Comparison of ENCODE assay signal across 16 cellular contexts in the genomic region with DNA sequence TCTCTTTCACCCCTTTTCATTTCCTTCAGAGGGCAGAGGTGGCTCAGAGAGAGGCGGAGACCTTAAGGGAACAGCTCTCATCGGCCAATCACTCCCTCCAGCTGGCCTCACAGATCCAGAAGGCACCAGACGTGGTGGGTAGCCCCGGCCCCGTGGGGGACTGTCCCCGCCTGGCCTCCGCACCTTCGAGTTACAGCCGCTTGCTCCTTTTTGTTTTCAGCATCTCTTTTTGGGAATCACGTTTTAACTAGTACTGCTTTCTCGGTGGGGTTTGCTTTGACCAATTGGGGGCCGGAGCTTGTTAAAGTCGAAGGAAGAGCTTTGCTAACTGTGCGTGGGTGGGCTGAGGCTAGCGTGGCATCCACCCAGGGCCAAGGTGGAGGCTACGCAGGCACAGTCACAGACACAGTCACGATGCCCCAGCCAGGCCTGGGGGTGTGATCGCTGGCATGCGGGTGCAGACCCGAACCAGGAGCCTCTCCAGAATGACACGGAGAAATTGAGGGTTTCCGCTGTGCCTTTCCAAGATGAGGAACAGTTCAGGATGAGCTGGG.
A peak's percentile ranks its signal among the peaks of the same experiment; 100 is the strongest.
DNase-seq lines count a peak whose midpoint lies in the region; ATAC-seq, FAIRE-seq and TF ChIP-seq lines count a peak whose summit lies in the region.
"Had no signal": no experiment of that assay in that cellular context is flagged by ENCODE, and none has a peak within 500 bp of the region (broad histone marks: within the 10 kb centered on the region; RNA-seq: fewer than 3 reads in every experiment).

No MANE protein-coding gene starts in this region.

- H3K4ac ChIP-seq in H1 (replicated peaks; ENCODE audit: insufficient read length, low read depth, low read length), result no peak overlapping the region

- 0 out of 2 replicates have a peak overlapping the region, but pooled peaks have one; percentile 44 for H2BK5ac ChIP-seq in H1 (ENCODE audit: low read depth, low read length)

- H2BK12ac ChIP-seq in H1 (ENCODE audit: low read depth, low read length), result no peak overlapping the region

- no peak for TF ChIP-seq RAD21 in H1 (IDR thresholded peaks at IDR 0.05 in 1 of 2, conservative IDR thresholded peaks at IDR 0.05 in 1 of 2; ENCODE audit: low read depth in 2 of 2, low read length in 2 of 2)

- no peak overlapping the region for H2AK5ac ChIP-seq in H1 (ENCODE audit: low read depth, low read length)

- H3K36me3 ChIP-seq in H1 (ENCODE audit: control insufficient read depth in 2 of 4, insufficient read depth in 4 of 4, low read length in 3 of 4) (peaks cover 0 to 2% (median 0%) of the 10 kb centered on the region in 4 experiments; a peak in 2 of 8 replicates), mesodermal cell (ENCODE audit: control insufficient read depth, insufficient read depth, low read length) (peaks cover 57% of the 10 kb centered on the region), thoracic aorta (no peaks in the 10 kb centered on the region)

- no peaks in the 10 kb centered on the region for H3K27me3 ChIP-seq in H1 (replicated peaks in 1 of 4; ENCODE audit: control insufficient read depth in 3 of 4, extremely low read depth in 1 of 4, insufficient read depth in 3 of 4, low read length in 3 of 4)
- H3K27me3 ChIP-seq in thoracic aorta (replicated peaks; ENCODE audit: insufficient read depth), result no peaks in the 10 kb centered on the region
- H3K27me3 ChIP-seq: tibial artery had no signal

- no peaks in the 10 kb centered on the region for H3K79me1 ChIP-seq in H1 (ENCODE audit: low read depth, low read length)

- ATAC-seq in thoracic aorta (ENCODE audit: insufficient number of reproducible peaks, low FRiP score, low read depth), result no peak

- H3K4me3 ChIP-seq in H1 (ENCODE audit: extremely low read depth in 1 of 4, insufficient read depth in 2 of 4, low read depth in 3 of 4, low read length in 4 of 4) (no peak overlapping the region), mesodermal cell (ENCODE audit: extremely low read depth, insufficient read depth, low read length, poor library complexity, severe bottlenecking) (no peak overlapping the region), thoracic aorta (peak overlapping the region; percentile 2)
- H3K4me3 ChIP-seq: tibial artery had no signal

- no peak overlapping the region for H3K4me2 ChIP-seq in H1 (ENCODE audit: insufficient read depth in 1 of 2, low read depth in 2 of 2, low read length in 2 of 2)

- H2BK20ac ChIP-seq in H1 (ENCODE audit: low read length), result no peak overlapping the region

- POLR2A ChIA-PET in H1 (lab: Charles Lee; ENCODE audit: partially characterized antibody), result interaction anchor here (0.6 to 1.6 kb wide), 3 partner anchors 18 to 231 kb away, joined by 3 to 5 read pairs (median 3); no protein-coding TSS in a partner anchor

- H3K9me3 ChIP-seq in H1 (ENCODE audit: insufficient read depth in 2 of 2, low read depth in 1 of 2, low read length in 1 of 2) (no peaks in the 10 kb centered on the region), mesodermal cell (ENCODE audit: control insufficient read depth, low read length) (no peaks in the 10 kb centered on the region), thoracic aorta (no peaks in the 10 kb centered on the region)
- H3K9me3 ChIP-seq: tibial artery had no signal

- TF ChIP-seq CTCF in H1 (IDR thresholded peaks at IDR 0.05; ENCODE audit: control extremely low read depth in 1 of 3, insufficient read depth in 1 of 3, low read depth in 1 of 3, low read length in 3 of 3) (no peak), thoracic aorta (IDR thresholded peaks at IDR 0.05) (no peak)

- H3K23me2 ChIP-seq in H1 (ENCODE audit: low read depth, low read length), result no peaks in the 10 kb centered on the region

- H2AFZ ChIP-seq in H1 (ENCODE audit: low read length), result no peak overlapping the region

- DNase-seq in NCI-H2227 (lab: John Stamatoyannopoulos, UW; ENCODE audit: unreplicated experiment) (peak; percentile 87), NCI-H2227 treated with DMSO at 0.1 percent for 48 hours (lab: John Stamatoyannopoulos, UW) (no peak), H1 (ENCODE audit: low read depth in 1 of 2, low spot score in 2 of 2) (no peak), thoracic aorta (ENCODE audit: low spot score) (no peak), HT-29 (ENCODE audit: low spot score) (no peak), NOMO-1 treated with DMSO at 0.1 percent for 48 hours (lab: John Stamatoyannopoulos, UW; ENCODE audit: unreplicated experiment) (no peak), NCI-H748 (lab: John Stamatoyannopoulos, UW; ENCODE audit: unreplicated experiment) (no peak)
- DNase-seq: 8988T; activated CD8-positive, alpha-beta memory T cell treated with anti-CD3 and anti-CD28 coated beads for 24 hours; activated effector memory CD4-positive, alpha-beta T cell treated with anti-CD3 and anti-CD28 coated beads, Interleukin-2, amount 50 U/mL, for 16 hours; Calu3; erythroblast; NCI-H1092; tibial artery had no signal

- no peak overlapping the region for H2BK120ac ChIP-seq in H1 (replicated peaks; ENCODE audit: low read depth, low read length)

- H3K4me1 ChIP-seq in H1 (replicated peaks in 1 of 4; ENCODE audit: control insufficient read depth in 3 of 4, insufficient read depth in 4 of 4, low read length in 3 of 4) (peaks cover 0 to 4% (median 0%) of the 10 kb centered on the region in 4 experiments; a peak in 2 of 7 replicates), mesodermal cell (ENCODE audit: control insufficient read depth, insufficient read depth, low read length, poor library complexity, severe bottlenecking) (no peaks in the 10 kb centered on the region), thoracic aorta (ENCODE audit: control insufficient read depth in 1 of 2, low read depth in 2 of 2) (peaks cover 4 to 39% of the 10 kb centered on the region in 2 donors)
- H3K4me1 ChIP-seq: tibial artery had no signal

- H3K27ac ChIP-seq in H1 (ENCODE audit: low read depth, low read length) (no peak overlapping the region), mesodermal cell (ENCODE audit: low read depth, low read length, severe bottlenecking) (peak overlapping the region; percentile 57), thoracic aorta (peak overlapping the region; percentile 11 to 52)

- peak overlapping the region; percentile 60 for H4K91ac ChIP-seq in H1 (replicated peaks; ENCODE audit: insufficient read length, low read length)

- CTCF ChIA-PET in H1 (lab: Charles Lee; ENCODE audit: partially characterized antibody), result interaction anchor here (1.4 kb wide), 1 partner anchor 9 kb away, joined by 3 read pairs; no protein-coding TSS in a partner anchor

- TF ChIP-seq EP300 in H1 (IDR thresholded peaks at IDR 0.05; ENCODE audit: borderline replicate concordance in 1 of 2, low read depth in 2 of 2, low read length in 2 of 2), result no peak

- H3K18ac ChIP-seq in H1 (ENCODE audit: extremely low read depth, low read length), result no peak overlapping the region

- H4K8ac ChIP-seq in H1 (ENCODE audit: extremely low read depth, insufficient read depth, low read length), result no peak overlapping the region; the same call in 1 of the 2 replicates

- no peak overlapping the region for H4K5ac ChIP-seq in H1 (ENCODE audit: insufficient read length, low read depth, low read length)

- no peak overlapping the region for H2BK15ac ChIP-seq in H1 (ENCODE audit: low read length)

- no peak overlapping the region for H3K9ac ChIP-seq in H1 (replicated peaks in 1 of 4; ENCODE audit: extremely low read depth in 1 of 4, low read depth in 3 of 4, low read length in 3 of 4)

- peaks cover 1 to 2% of the 10 kb centered on the region in 2 experiments for H4K20me1 ChIP-seq in H1 (replicated peaks in 1 of 2; ENCODE audit: control insufficient read depth in 1 of 2, insufficient read depth in 2 of 2, low read length in 2 of 2)

- H3K56ac ChIP-seq in H1 (replicated peaks; ENCODE audit: insufficient read length, low read depth, low read length), result no peak overlapping the region

- TF ChIP-seq POLR2A in H1 (IDR thresholded peaks at IDR 0.05; ENCODE audit: control extremely low read depth in 1 of 2, low read depth in 2 of 2, low read length in 2 of 2), result no peak

- 89% methylated on average over 21 of the region's 22 CpGs; no CpG with 5 or more reads in 1 of the 2 experiments for WGBS in H1 (ENCODE audit: extremely low coverage in 1 of 2, insufficient coverage in 1 of 2, insufficient read length in 1 of 2, insufficient replicate concordance in 2 of 2, low coverage in 1 of 2, low lambda C conversion rate in 2 of 2, missing lambda C conversion rate in 1 of 2), 2 experiments
- 85 to 89% methylated on average over 19 to 22 of the region's 22 CpGs for WGBS in mesodermal cell (ENCODE audit: insufficient coverage in 2 of 2), 2 experiments

- H3K23ac ChIP-seq in H1 (ENCODE audit: insufficient read length), result no peak overlapping the region

- peak; percentile 68 for FAIRE-seq in H1 (lab: Jason Lieb, UNC)
- FAIRE-seq: bronchial epithelial cell had no signal

- H3K79me2 ChIP-seq in H1 (ENCODE audit: control insufficient read depth in 1 of 2, insufficient read depth in 2 of 2, low read length in 2 of 2), result no peaks in the 10 kb centered on the region

- no peak overlapping the region for H3K14ac ChIP-seq in H1 (ENCODE audit: insufficient read length)

TF ChIP-seq in H1, 55 proteins besides CTCF, POLR2A, EP300 and RAD21 (continues in another document):
- TF ChIP-seq SIRT6 (IDR thresholded peaks at IDR 0.05; ENCODE audit: low read length), result no peak
- no peak for TF ChIP-seq HDAC2 (IDR thresholded peaks at IDR 0.05; ENCODE audit: borderline replicate concordance in 1 of 2, low read depth in 2 of 2, low read length in 2 of 2)
- TF ChIP-seq EZH2 (IDR thresholded peaks at IDR 0.05; ENCODE audit: low read depth, low read length, severe bottlenecking), result no peak
- TF ChIP-seq, protein P1, sequence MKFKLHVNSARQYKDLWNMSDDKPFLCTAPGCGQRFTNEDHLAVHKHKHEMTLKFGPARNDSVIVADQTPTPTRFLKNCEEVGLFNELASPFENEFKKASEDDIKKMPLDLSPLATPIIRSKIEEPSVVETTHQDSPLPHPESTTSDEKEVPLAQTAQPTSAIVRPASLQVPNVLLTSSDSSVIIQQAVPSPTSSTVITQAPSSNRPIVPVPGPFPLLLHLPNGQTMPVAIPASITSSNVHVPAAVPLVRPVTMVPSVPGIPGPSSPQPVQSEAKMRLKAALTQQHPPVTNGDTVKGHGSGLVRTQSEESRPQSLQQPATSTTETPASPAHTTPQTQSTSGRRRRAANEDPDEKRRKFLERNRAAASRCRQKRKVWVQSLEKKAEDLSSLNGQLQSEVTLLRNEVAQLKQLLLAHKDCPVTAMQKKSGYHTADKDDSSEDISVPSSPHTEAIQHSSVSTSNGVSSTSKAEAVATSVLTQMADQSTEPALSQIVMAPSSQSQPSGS (IDR thresholded peaks at IDR 0.05; ENCODE audit: low read length), result no peak
- TF ChIP-seq ZNF274 (IDR thresholded peaks at IDR 0.05; ENCODE audit: borderline replicate concordance, extremely low read depth, low read length), result no peak
- no peak for TF ChIP-seq NANOG (IDR thresholded peaks at IDR 0.05; ENCODE audit: insufficient read depth, low read depth, low read length, poor library complexity, severe bottlenecking)
- no peak for TF ChIP-seq SP4 (IDR thresholded peaks at IDR 0.05; ENCODE audit: low read length)
- no peak for TF ChIP-seq MAFK (IDR thresholded peaks at IDR 0.05; ENCODE audit: low read depth, low read length)
- TF ChIP-seq SIN3A (conservative IDR thresholded peaks at IDR 0.05 in 1 of 2, IDR thresholded peaks at IDR 0.05 in 1 of 2; ENCODE audit: low read depth in 1 of 2, low read length in 2 of 2), result no peak
- TF ChIP-seq CHD2 (IDR thresholded peaks at IDR 0.05; ENCODE audit: low read length), result no peak
